Comparison of ENCODE assay signal across 26 cellular contexts in the genomic region with DNA sequence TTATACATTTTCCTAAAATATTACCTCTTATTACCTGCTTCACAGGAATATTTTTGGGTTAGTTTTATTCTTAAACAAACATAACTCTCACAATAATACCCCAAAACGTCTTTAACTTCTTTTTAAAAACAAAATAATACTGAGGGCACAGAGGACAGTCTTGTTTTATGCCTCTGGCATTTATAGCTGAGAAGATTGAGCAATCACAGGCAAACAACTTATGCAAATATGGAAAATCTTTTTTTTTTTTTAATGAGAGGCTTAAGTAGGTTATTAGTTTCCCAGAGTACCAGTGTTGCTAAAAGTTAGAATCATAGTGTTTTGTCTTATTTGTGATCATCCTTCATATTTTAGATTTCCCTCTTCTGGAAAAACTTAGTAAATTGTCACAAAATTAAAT.
DNase-seq lines count a peak whose midpoint lies in the region; ATAC-seq, FAIRE-seq and TF ChIP-seq lines count a peak whose summit lies in the region.
"Had no signal": no experiment of that assay in that cellular context is flagged by ENCODE, and none has a peak within 500 bp of the region (broad histone marks: within the 10 kb centered on the region; RNA-seq: fewer than 3 reads in every experiment).

No MANE protein-coding gene starts in this region.

- WGBS in pancreas, 2 donors = 3 to 4% methylated on average over 1 of the region's 1 CpG

- no peaks in the 10 kb centered on the region for H3K36me3 Mint-ChIP-seq in WTC11
- peaks cover 3% of the 10 kb centered on the region for H3K36me3 Mint-ChIP-seq in activated CD8-positive, alpha-beta T cell treated with anti-CD3 and anti-CD28 coated beads for 36 hours (ENCODE audit: low read depth)

- H3K9me3 ChIP-seq in pancreas = no peaks in the 10 kb centered on the region
- H3K9me3 ChIP-seq: MG63, SJCRH30, vagina had no signal

- H3K9me3 Mint-ChIP-seq in WTC11 = peaks cover 4% of the 10 kb centered on the region; the same call in 1 of the 2 replicates
- H3K9me3 Mint-ChIP-seq in activated CD8-positive, alpha-beta T cell treated with anti-CD3 and anti-CD28 coated beads for 36 hours = no peaks in the 10 kb centered on the region
- H3K9me3 Mint-ChIP-seq: activated CD4-positive, alpha-beta memory T cell treated with anti-CD3 and anti-CD28 coated beads, Interleukin-2, amount 10 ng/mL, durations not matched to agents 7 days and 5 days; activated T-helper 17 cell treated with anti-CD3 and anti-CD28 coated beads, Interleukin-2, amount 50 U/mL, for 72 hours; CD8-positive, alpha-beta memory T cell; H9; stimulated activated naive CD8-positive, alpha-beta T cell treated with anti-CD3 and anti-CD28 coated beads, Interleukin-15, amount 100 ng/mL, for 72 hours had no signal

- no peaks in the 10 kb centered on the region for H3K36me3 ChIP-seq in pancreas
- H3K36me3 ChIP-seq: vagina had no signal

- no peaks in the 10 kb centered on the region for H3K27me3 ChIP-seq in pancreas
- H3K27me3 ChIP-seq: MG63, SJCRH30, vagina had no signal

- intact Hi-C loops in pancreas (cut with DNase I) = no loop called here
- intact Hi-C loops in activated CD8-positive, alpha-beta T cell treated with anti-CD3 and anti-CD28 coated beads for 36 hours (cut with micrococcal nuclease) = no loop called here

- TF ChIP-seq CTCF in fibroblast of villous mesenchyme (IDR thresholded peaks at IDR 0.05; ENCODE audit: insufficient read depth, low read depth, low read length) (no peak), pancreas (IDR thresholded peaks at IDR 0.05) (no peak), WTC11 (IDR thresholded peaks at IDR 0.05) (no peak)
- TF ChIP-seq CTCF in activated CD8-positive, alpha-beta T cell treated with anti-CD3 and anti-CD28 coated beads for 36 hours (IDR thresholded peaks at IDR 0.05) = no peak

- no peak overlapping the region for H3K4me3 Mint-ChIP-seq in WTC11
- no peak overlapping the region for H3K4me3 Mint-ChIP-seq in activated CD8-positive, alpha-beta T cell treated with anti-CD3 and anti-CD28 coated beads for 36 hours
- H3K4me3 Mint-ChIP-seq: activated CD4-positive, alpha-beta memory T cell treated with anti-CD3 and anti-CD28 coated beads, Interleukin-2, amount 10 ng/mL, durations not matched to agents 7 days and 5 days; activated T-helper 17 cell treated with anti-CD3 and anti-CD28 coated beads, Interleukin-2, amount 50 U/mL, for 72 hours; CD8-positive, alpha-beta memory T cell; H9; stimulated activated naive CD8-positive, alpha-beta T cell treated with anti-CD3 and anti-CD28 coated beads, Interleukin-15, amount 100 ng/mL, for 72 hours had no signal

- peak; percentile 22 for DNase-seq in EH (ENCODE audit: low read depth)
- peak; percentile 60 for DNase-seq in amniotic epithelial cell (ENCODE audit: low read depth)
- peak; percentile 81 for DNase-seq in fibroblast of villous mesenchyme (ENCODE audit: low read depth)
- DNase-seq in pancreas = no peak
- no peak for DNase-seq in WTC11 (ENCODE audit: low spot score)
- DNase-seq in DMS153 (lab: John Stamatoyannopoulos, UW) = no peak
- DNase-seq in activated CD8-positive, alpha-beta T cell treated with anti-CD3 and anti-CD28 coated beads for 36 hours = no peak
- DNase-seq: activated CD4-positive, alpha-beta memory T cell treated with anti-CD3 and anti-CD28 coated beads, Interleukin-2, amount 10 ng/mL, durations not matched to agents 7 days and 5 days; activated CD4-positive, CD25-positive, alpha-beta regulatory T cell treated with anti-CD3 and anti-CD28 coated beads, Interleukin-2, amount 50 U/mL, for 72 hours; activated naive CD4-positive, alpha-beta T cell treated with anti-CD3 and anti-CD28 coated beads, Interleukin-2, amount 50 U/mL, for 16 hours; CD8-positive, alpha-beta memory T cell; dermis blood vessel endothelial cell; H9; head of caudate nucleus; MG63; NCI-H2029; NCI-H774; SJCRH30; small intestine; stimulated activated naive CD8-positive, alpha-beta T cell treated with anti-CD3 and anti-CD28 coated beads, Interleukin-15, amount 100 ng/mL, for 72 hours; T-helper 1 cell had no signal

- H3K27ac Mint-ChIP-seq in WTC11 = no peak overlapping the region
- no peak overlapping the region for H3K27ac Mint-ChIP-seq in activated CD8-positive, alpha-beta T cell treated with anti-CD3 and anti-CD28 coated beads for 36 hours
- H3K27ac Mint-ChIP-seq: activated CD4-positive, alpha-beta memory T cell treated with anti-CD3 and anti-CD28 coated beads, Interleukin-2, amount 10 ng/mL, durations not matched to agents 7 days and 5 days had no signal

- no peaks in the 10 kb centered on the region for H3K27me3 Mint-ChIP-seq in WTC11 (ENCODE audit: low read depth)
- H3K27me3 Mint-ChIP-seq in activated CD8-positive, alpha-beta T cell treated with anti-CD3 and anti-CD28 coated beads for 36 hours = no peaks in the 10 kb centered on the region
- H3K27me3 Mint-ChIP-seq: activated CD4-positive, alpha-beta memory T cell treated with anti-CD3 and anti-CD28 coated beads, Interleukin-2, amount 10 ng/mL, durations not matched to agents 7 days and 5 days; activated T-helper 17 cell treated with anti-CD3 and anti-CD28 coated beads, Interleukin-2, amount 50 U/mL, for 72 hours; CD8-positive, alpha-beta memory T cell; stimulated activated naive CD8-positive, alpha-beta T cell treated with anti-CD3 and anti-CD28 coated beads, Interleukin-15, amount 100 ng/mL, for 72 hours had no signal

- FAIRE-seq in pancreas (lab: Jason Lieb, UNC) = no peak
- FAIRE-seq: G401.6, RCC 7860, small intestine had no signal

- H3K4me1 ChIP-seq in pancreas = peaks cover 0 to 19% (median 4%) of the 10 kb centered on the region in 3 donors

- ATAC-seq in pancreas (peak; percentile 40 to 67 (median 54)), GM18519 (IDR thresholded peaks at IDR 0.05; ENCODE audit: low FRiP score, unreplicated experiment) (no peak), WTC11 (no peak)
- ATAC-seq in activated CD8-positive, alpha-beta T cell treated with anti-CD3 and anti-CD28 coated beads for 36 hours = no peak
- ATAC-seq: activated T-helper 17 cell treated with anti-CD3 and anti-CD28 coated beads, Interleukin-2, amount 50 U/mL, for 72 hours; stimulated activated naive CD8-positive, alpha-beta T cell treated with anti-CD3 and anti-CD28 coated beads, Interleukin-15, amount 100 ng/mL, for 72 hours had no signal

- H3K4me3 ChIP-seq in fibroblast of villous mesenchyme (ENCODE audit: low read depth, low read length) = no peak overlapping the region
- H3K4me3 ChIP-seq in pancreas = no peak overlapping the region
- H3K4me3 ChIP-seq: MG63, SJCRH30, vagina had no signal

- CTCF ChIA-PET in WTC11 (lab: Charles Lee) = interaction anchor here (1.0 kb wide), 1 partner anchor 349 kb away, joined by 3 read pairs; no protein-coding TSS in a partner anchor
- CTCF ChIA-PET in activated CD8-positive, alpha-beta T cell treated with anti-CD3 and anti-CD28 coated beads for 36 hours (lab: Charles Lee) = interaction anchor here (2.0 kb wide), 1 partner anchor 13 kb away, joined by 7 read pairs; no protein-coding TSS in a partner anchor

- H3K27ac ChIP-seq in pancreas = no peak overlapping the region
- H3K27ac ChIP-seq: SJCRH30, vagina had no signal

- peaks cover 13% of the 10 kb centered on the region for H3K4me1 Mint-ChIP-seq in WTC11
- peaks cover 10% of the 10 kb centered on the region for H3K4me1 Mint-ChIP-seq in activated CD8-positive, alpha-beta T cell treated with anti-CD3 and anti-CD28 coated beads for 36 hours (ENCODE audit: low read depth)

- POLR2A ChIA-PET in WTC11 (lab: Charles Lee) = interaction anchor here (0.6 kb wide), 1 partner anchor 216 kb away, joined by 3 read pairs; no protein-coding TSS in a partner anchor
- POLR2A ChIA-PET in activated CD8-positive, alpha-beta T cell treated with anti-CD3 and anti-CD28 coated beads for 36 hours (lab: Charles Lee) = no interaction called here

TF ChIP-seq in WTC11, 78 proteins besides CTCF, POLR2A, EP300 and RAD21:
- TF ChIP-seq TEAD4 (CRISPR knock-in tag; IDR thresholded peaks at IDR 0.05) (no peak), HMGA2 (CRISPR knock-in tag; IDR thresholded peaks at IDR 0.05) (no peak), MYBL2 (CRISPR knock-in tag; IDR thresholded peaks at IDR 0.05) (no peak), ZNF138 (CRISPR knock-in tag; conservative IDR thresholded peaks at IDR 0.05) (no peak), RELA (CRISPR knock-in tag; IDR thresholded peaks at IDR 0.05; ENCODE audit: borderline replicate concordance) (no peak)
- TF ChIP-seq, protein P1, sequence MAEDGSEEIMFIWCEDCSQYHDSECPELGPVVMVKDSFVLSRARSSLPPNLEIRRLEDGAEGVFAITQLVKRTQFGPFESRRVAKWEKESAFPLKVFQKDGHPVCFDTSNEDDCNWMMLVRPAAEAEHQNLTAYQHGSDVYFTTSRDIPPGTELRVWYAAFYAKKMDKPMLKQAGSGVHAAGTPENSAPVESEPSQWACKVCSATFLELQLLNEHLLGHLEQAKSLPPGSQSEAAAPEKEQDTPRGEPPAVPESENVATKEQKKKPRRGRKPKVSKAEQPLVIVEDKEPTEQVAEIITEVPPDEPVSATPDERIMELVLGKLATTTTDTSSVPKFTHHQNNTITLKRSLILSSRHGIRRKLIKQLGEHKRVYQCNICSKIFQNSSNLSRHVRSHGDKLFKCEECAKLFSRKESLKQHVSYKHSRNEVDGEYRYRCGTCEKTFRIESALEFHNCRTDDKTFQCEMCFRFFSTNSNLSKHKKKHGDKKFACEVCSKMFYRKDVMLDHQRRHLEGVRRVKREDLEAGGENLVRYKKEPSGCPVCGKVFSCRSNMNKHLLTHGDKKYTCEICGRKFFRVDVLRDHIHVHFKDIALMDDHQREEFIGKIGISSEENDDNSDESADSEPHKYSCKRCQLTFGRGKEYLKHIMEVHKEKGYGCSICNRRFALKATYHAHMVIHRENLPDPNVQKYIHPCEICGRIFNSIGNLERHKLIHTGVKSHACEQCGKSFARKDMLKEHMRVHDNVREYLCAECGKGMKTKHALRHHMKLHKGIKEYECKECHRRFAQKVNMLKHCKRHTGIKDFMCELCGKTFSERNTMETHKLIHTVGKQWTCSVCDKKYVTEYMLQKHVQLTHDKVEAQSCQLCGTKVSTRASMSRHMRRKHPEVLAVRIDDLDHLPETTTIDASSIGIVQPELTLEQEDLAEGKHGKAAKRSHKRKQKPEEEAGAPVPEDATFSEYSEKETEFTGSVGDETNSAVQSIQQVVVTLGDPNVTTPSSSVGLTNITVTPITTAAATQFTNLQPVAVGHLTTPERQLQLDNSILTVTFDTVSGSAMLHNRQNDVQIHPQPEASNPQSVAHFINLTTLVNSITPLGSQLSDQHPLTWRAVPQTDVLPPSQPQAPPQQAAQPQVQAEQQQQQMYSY (CRISPR knock-in tag; IDR thresholded peaks at IDR 0.05) = no peak
- TF ChIP-seq, protein P2, sequence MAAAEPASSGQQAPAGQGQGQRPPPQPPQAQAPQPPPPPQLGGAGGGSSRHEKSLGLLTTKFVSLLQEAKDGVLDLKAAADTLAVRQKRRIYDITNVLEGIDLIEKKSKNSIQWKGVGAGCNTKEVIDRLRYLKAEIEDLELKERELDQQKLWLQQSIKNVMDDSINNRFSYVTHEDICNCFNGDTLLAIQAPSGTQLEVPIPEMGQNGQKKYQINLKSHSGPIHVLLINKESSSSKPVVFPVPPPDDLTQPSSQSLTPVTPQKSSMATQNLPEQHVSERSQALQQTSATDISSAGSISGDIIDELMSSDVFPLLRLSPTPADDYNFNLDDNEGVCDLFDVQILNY (CRISPR knock-in tag; IDR thresholded peaks at IDR 0.05) = no peak
TF ChIP-seq in WTC11: peak in this region for 0.

Comparison
In these comparisons a context has a peak if more than half of its experiments do, and no peak if none do; other contexts are left out.
1. DNase-seq: peak in EH (single experiment), amniotic epithelial cell (single experiment) and fibroblast of villous mesenchyme (single experiment); none in pancreas (0 of 6), WTC11 (single experiment), DMS153 (single experiment) and activated CD8-positive, alpha-beta T cell treated with anti-CD3 and anti-CD28 coated beads for 36 hours (single experiment).
2. ATAC-seq: peak in pancreas (4 of 4); none in GM18519 (single experiment), WTC11 (single experiment) and activated CD8-positive, alpha-beta T cell treated with anti-CD3 and anti-CD28 coated beads for 36 hours (single experiment).